In genomic region chr3:109023656-109024254, GRCh38 we compare ENCODE assay signal across 8 cellular contexts.
DNase-seq lines count a peak whose midpoint lies in the region; ATAC-seq and TF ChIP-seq lines count a peak whose summit lies in the region.

No MANE protein-coding gene starts in this region.

- ATAC-seq in GM18499 (IDR thresholded peaks at IDR 0.05; ENCODE audit: insufficient read depth, unreplicated experiment) (peak; percentile 69), HG02852 (IDR thresholded peaks at IDR 0.05; ENCODE audit: unreplicated experiment) (peak; percentile 77)

- no peaks in the 10 kb centered on the region for H3K36me3 ChIP-seq in esophagus muscularis mucosa

- no peak overlapping the region for H3K27ac ChIP-seq in esophagus muscularis mucosa (replicated peaks in 1 of 4)

- no peaks in the 10 kb centered on the region for H3K4me1 ChIP-seq in esophagus muscularis mucosa

- H3K27me3 ChIP-seq in esophagus muscularis mucosa, result no peaks in the 10 kb centered on the region

- no peaks in the 10 kb centered on the region for H3K9me3 Mint-ChIP-seq in neural crest cell

- no peaks in the 10 kb centered on the region for H3K36me3 Mint-ChIP-seq in neural crest cell (ENCODE audit: low read depth)

- peak; percentile 56 for DNase-seq in AG10803 (ENCODE audit: low read depth)
- DNase-seq in NCI-H146 treated with DMSO at 0.1 percent for 48 hours (lab: John Stamatoyannopoulos, UW; ENCODE audit: unreplicated experiment), result peak; percentile 61
- peak; percentile 5 to 25 for DNase-seq in activated CD4-positive, alpha-beta T cell treated with anti-CD3 and anti-CD28 coated beads for 4 hours
- no peak for DNase-seq in esophagus muscularis mucosa (ENCODE audit: extremely low spot score)
- DNase-seq in neural crest cell (ENCODE audit: low read depth, low spot score), result peak; percentile 44
- no peak for DNase-seq in cortex of kidney (lab: John Stamatoyannopoulos, UW)

- H3K27me3 Mint-ChIP-seq in neural crest cell (ENCODE audit: low read depth), result no peaks in the 10 kb centered on the region

- no peak overlapping the region for H3K4me3 ChIP-seq in AG10803 (ENCODE audit: low read length)
- no peak overlapping the region for H3K4me3 ChIP-seq in esophagus muscularis mucosa

- TF ChIP-seq CTCF in AG10803 (conservative IDR thresholded peaks at IDR 0.05; ENCODE audit: low read length) (peak; percentile 75), esophagus muscularis mucosa (IDR thresholded peaks at IDR 0.05) (peak; percentile 39 to 61 (median 50)), neural crest cell (conservative IDR thresholded peaks at IDR 0.05) (peak; percentile 88)

- intact Hi-C loops in esophagus muscularis mucosa (cut with DNase I), result no loop called here

- 30% methylated on average over 3 of the region's 3 CpGs for WGBS in esophagus muscularis mucosa

- no peak overlapping the region for H3K4me3 Mint-ChIP-seq in neural crest cell

- no peaks in the 10 kb centered on the region for H3K4me1 Mint-ChIP-seq in neural crest cell

- H3K9me3 ChIP-seq in esophagus muscularis mucosa, result no peaks in the 10 kb centered on the region

- no peak for TF ChIP-seq EP300 in esophagus muscularis mucosa (IDR thresholded peaks at IDR 0.05)

- TF ChIP-seq POLR2A in esophagus muscularis mucosa (IDR thresholded peaks at IDR 0.05; ENCODE audit: low read depth), result no peak

- H3K27ac Mint-ChIP-seq in neural crest cell (ENCODE audit: unreplicated experiment), result no peak overlapping the region

Comparison
In these comparisons a context has a peak if more than half of its experiments do, and no peak if none do; other contexts are left out.
1. DNase-seq: peak in AG10803 (single experiment), NCI-H146 treated with DMSO at 0.1 percent for 48 hours (single experiment), activated CD4-positive, alpha-beta T cell treated with anti-CD3 and anti-CD28 coated beads for 4 hours (2 of 2) and neural crest cell (single experiment); none in esophagus muscularis mucosa (single experiment) and cortex of kidney (single experiment).
2. Peak in every context shown above with its lines, with median percentiles within 50 percentile points of each other: CTCF ChIP-seq.